ENCODE assay signal across 8 cellular contexts in the genomic region with DNA sequence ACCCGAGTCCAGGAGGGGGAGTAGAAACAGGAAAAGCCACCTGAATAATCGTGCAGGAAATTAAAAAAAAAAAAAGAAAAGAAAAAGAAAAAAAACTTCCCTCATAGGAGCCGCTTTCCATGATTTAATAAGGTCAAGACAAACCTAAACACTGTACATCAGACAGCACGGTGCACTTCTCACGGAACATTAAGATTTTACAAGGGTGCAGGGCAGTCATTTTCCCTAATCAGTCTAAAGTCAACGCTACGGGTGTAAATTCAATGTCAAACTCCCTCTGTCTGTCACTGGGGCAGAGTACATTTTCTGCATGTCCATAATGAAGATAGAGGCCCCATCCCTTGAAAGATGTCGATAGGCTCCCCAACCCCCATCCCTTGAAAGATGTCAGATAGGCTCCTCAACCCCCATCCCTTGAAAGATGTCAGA.
DNase-seq lines count a peak whose midpoint lies in the region; ATAC-seq, FAIRE-seq and TF ChIP-seq lines count a peak whose summit lies in the region.

No MANE protein-coding gene starts in this region.

- H3K27me3 Mint-ChIP-seq in activated T-helper 1 cell treated with anti-CD3 and anti-CD28 coated beads, Interleukin-12 subunit alpha, Interleukin-12 subunit beta, Interleukin-2, Interleukin-4 antibody, amounts not matched to agents 30 ng/mL and 10 ng/mL and 1 ng/mL, durations not matched to agents 14 hours and 24 hours and 36 hours (ENCODE audit: insufficient read depth) = peaks cover 66% of the 10 kb centered on the region

- ATAC-seq in right cardiac atrium = peak; percentile 4 to 5

- no peak for FAIRE-seq in D721Med (lab: Jason Lieb, UNC)

- TF ChIP-seq CTCF in HFF-Myc (IDR thresholded peaks at IDR 0.05; ENCODE audit: low read depth, low read length, missing control alignments) (no peak), D721Med (IDR thresholded peaks at IDR 0.05; ENCODE audit: insufficient read depth, missing control alignments) (no peak)

- intact Hi-C loops in activated T-helper 1 cell treated with anti-CD3 and anti-CD28 coated beads, Interleukin-12 subunit alpha, Interleukin-12 subunit beta, Interleukin-2, Interleukin-4 antibody, amounts not matched to agents 30 ng/mL and 10 ng/mL and 1 ng/mL, durations not matched to agents 14 hours and 24 hours and 36 hours (cut with micrococcal nuclease) = loop anchor here (10.0 kb wide), 1 partner anchor 430 kb away; a partner anchor contains a TSS
- intact Hi-C loops in right cardiac atrium (cut with DNase I) = loop anchor here in 2 of 4 donors (10.0 kb wide), 2 partner anchors 80 to 90 kb away; no protein-coding TSS in a partner anchor

- DNase-seq in HFF-Myc (ENCODE audit: extremely low read depth, low read depth) (no peak), right cardiac atrium (no peak), NCI-H446 (lab: John Stamatoyannopoulos, UW) (no peak), D721Med (ENCODE audit: insufficient read length, low spot score) (no peak), SKM-1 treated with dmso at 0.1 percent for 144 hours (lab: John Stamatoyannopoulos, UW; ENCODE audit: unreplicated experiment) (no peak)
- DNase-seq in activated T-helper 1 cell treated with anti-CD3 and anti-CD28 coated beads, Interleukin-12 subunit alpha, Interleukin-12 subunit beta, Interleukin-2, Interleukin-4 antibody, amounts not matched to agents 30 ng/mL and 10 ng/mL and 1 ng/mL, durations not matched to agents 14 hours and 24 hours and 36 hours (ENCODE audit: low spot score) = no peak
- no peak for DNase-seq in stimulated activated naive CD4-positive, alpha-beta T cell treated with Interleukin-2 at 50 U/mL for 16 hours (lab: John Stamatoyannopoulos, UW)

- peaks cover 18% of the 10 kb centered on the region for H3K4me1 Mint-ChIP-seq in activated T-helper 1 cell treated with anti-CD3 and anti-CD28 coated beads, Interleukin-12 subunit alpha, Interleukin-12 subunit beta, Interleukin-2, Interleukin-4 antibody, amounts not matched to agents 30 ng/mL and 10 ng/mL and 1 ng/mL, durations not matched to agents 14 hours and 24 hours and 36 hours (ENCODE audit: low read depth)

- no peaks in the 10 kb centered on the region for H3K27me3 ChIP-seq in right cardiac atrium (ENCODE audit: control insufficient read depth, insufficient read depth)

- no peaks in the 10 kb centered on the region for H3K9me3 Mint-ChIP-seq in activated T-helper 1 cell treated with anti-CD3 and anti-CD28 coated beads, Interleukin-12 subunit alpha, Interleukin-12 subunit beta, Interleukin-2, Interleukin-4 antibody, amounts not matched to agents 30 ng/mL and 10 ng/mL and 1 ng/mL, durations not matched to agents 14 hours and 24 hours and 36 hours

- no peaks in the 10 kb centered on the region for H3K9me3 ChIP-seq in right cardiac atrium (ENCODE audit: control insufficient read depth, low read length)

- WGBS in right cardiac atrium = 2% methylated on average over 8 of the region's 8 CpGs

- peak overlapping the region; percentile 51 for H3K4me3 ChIP-seq in HFF-Myc (replicated peaks; ENCODE audit: low read depth, low read length)
- H3K4me3 ChIP-seq in right cardiac atrium (ENCODE audit: low read length) = peak overlapping the region; percentile 72
- H3K4me3 ChIP-seq in skin epidermis = peak overlapping the region; percentile 55 to 81 (median 69)

- no peak overlapping the region for H3K27ac Mint-ChIP-seq in activated T-helper 1 cell treated with anti-CD3 and anti-CD28 coated beads, Interleukin-12 subunit alpha, Interleukin-12 subunit beta, Interleukin-2, Interleukin-4 antibody, amounts not matched to agents 30 ng/mL and 10 ng/mL and 1 ng/mL, durations not matched to agents 14 hours and 24 hours and 36 hours

- H3K36me3 Mint-ChIP-seq in activated T-helper 1 cell treated with anti-CD3 and anti-CD28 coated beads, Interleukin-12 subunit alpha, Interleukin-12 subunit beta, Interleukin-2, Interleukin-4 antibody, amounts not matched to agents 30 ng/mL and 10 ng/mL and 1 ng/mL, durations not matched to agents 14 hours and 24 hours and 36 hours (ENCODE audit: low read depth) = peaks cover 3% of the 10 kb centered on the region

- H3K4me3 Mint-ChIP-seq in activated T-helper 1 cell treated with anti-CD3 and anti-CD28 coated beads, Interleukin-12 subunit alpha, Interleukin-12 subunit beta, Interleukin-2, Interleukin-4 antibody, amounts not matched to agents 30 ng/mL and 10 ng/mL and 1 ng/mL, durations not matched to agents 14 hours and 24 hours and 36 hours = peak overlapping the region; percentile 89

- H3K27ac ChIP-seq in right cardiac atrium (ENCODE audit: low read length) (peak overlapping the region; percentile 55), skin epidermis (peak overlapping the region in 17 of 21 experiments; percentile 74 to 94 (median 86))

- peaks cover 13% of the 10 kb centered on the region for H3K4me1 ChIP-seq in right cardiac atrium (ENCODE audit: control insufficient read depth, insufficient read depth, low read length)
